ENCODE assay signal across 1 cellular context in the genomic region with DNA sequence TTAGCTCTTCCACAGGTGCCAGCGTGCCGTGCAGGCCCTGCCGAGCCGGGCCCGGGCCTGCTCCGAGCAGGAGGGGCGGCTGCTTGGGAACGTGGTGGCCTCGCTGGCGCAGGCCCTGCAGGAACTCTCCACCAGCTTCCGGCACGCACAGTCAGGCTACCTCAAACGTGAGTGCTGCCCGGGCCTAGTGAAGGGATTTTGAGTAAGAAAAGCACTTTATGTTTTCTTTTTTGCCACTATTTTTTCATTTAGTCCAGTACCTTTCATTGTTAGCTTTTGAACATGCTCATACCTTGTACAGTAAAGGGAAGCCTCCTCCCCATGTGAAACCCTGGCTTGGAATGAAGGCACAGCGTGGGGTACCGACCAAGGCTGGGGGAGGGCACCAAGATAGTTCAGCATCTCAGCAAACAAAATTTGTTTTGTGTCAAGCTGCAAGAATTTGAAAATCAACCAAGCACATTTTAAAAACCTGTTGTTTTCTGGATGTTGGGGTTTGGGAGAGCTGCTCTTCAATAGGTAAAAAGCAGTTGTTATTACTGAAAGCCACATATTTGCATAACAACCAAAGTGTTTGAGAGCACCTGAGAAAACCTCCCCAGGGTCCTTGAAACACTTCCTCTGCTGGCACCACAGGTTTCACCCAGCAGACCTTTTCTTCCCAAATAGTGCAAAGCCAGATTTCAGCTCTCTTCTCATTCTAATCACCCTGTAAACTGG.
TF ChIP-seq lines count a peak whose summit lies in the region.

No MANE protein-coding gene starts in this region.

TF ChIP-seq in GM23338, 12 proteins besides CTCF, POLR2A, EP300 and RAD21 (continued from another document):
- TF ChIP-seq, protein P1, sequence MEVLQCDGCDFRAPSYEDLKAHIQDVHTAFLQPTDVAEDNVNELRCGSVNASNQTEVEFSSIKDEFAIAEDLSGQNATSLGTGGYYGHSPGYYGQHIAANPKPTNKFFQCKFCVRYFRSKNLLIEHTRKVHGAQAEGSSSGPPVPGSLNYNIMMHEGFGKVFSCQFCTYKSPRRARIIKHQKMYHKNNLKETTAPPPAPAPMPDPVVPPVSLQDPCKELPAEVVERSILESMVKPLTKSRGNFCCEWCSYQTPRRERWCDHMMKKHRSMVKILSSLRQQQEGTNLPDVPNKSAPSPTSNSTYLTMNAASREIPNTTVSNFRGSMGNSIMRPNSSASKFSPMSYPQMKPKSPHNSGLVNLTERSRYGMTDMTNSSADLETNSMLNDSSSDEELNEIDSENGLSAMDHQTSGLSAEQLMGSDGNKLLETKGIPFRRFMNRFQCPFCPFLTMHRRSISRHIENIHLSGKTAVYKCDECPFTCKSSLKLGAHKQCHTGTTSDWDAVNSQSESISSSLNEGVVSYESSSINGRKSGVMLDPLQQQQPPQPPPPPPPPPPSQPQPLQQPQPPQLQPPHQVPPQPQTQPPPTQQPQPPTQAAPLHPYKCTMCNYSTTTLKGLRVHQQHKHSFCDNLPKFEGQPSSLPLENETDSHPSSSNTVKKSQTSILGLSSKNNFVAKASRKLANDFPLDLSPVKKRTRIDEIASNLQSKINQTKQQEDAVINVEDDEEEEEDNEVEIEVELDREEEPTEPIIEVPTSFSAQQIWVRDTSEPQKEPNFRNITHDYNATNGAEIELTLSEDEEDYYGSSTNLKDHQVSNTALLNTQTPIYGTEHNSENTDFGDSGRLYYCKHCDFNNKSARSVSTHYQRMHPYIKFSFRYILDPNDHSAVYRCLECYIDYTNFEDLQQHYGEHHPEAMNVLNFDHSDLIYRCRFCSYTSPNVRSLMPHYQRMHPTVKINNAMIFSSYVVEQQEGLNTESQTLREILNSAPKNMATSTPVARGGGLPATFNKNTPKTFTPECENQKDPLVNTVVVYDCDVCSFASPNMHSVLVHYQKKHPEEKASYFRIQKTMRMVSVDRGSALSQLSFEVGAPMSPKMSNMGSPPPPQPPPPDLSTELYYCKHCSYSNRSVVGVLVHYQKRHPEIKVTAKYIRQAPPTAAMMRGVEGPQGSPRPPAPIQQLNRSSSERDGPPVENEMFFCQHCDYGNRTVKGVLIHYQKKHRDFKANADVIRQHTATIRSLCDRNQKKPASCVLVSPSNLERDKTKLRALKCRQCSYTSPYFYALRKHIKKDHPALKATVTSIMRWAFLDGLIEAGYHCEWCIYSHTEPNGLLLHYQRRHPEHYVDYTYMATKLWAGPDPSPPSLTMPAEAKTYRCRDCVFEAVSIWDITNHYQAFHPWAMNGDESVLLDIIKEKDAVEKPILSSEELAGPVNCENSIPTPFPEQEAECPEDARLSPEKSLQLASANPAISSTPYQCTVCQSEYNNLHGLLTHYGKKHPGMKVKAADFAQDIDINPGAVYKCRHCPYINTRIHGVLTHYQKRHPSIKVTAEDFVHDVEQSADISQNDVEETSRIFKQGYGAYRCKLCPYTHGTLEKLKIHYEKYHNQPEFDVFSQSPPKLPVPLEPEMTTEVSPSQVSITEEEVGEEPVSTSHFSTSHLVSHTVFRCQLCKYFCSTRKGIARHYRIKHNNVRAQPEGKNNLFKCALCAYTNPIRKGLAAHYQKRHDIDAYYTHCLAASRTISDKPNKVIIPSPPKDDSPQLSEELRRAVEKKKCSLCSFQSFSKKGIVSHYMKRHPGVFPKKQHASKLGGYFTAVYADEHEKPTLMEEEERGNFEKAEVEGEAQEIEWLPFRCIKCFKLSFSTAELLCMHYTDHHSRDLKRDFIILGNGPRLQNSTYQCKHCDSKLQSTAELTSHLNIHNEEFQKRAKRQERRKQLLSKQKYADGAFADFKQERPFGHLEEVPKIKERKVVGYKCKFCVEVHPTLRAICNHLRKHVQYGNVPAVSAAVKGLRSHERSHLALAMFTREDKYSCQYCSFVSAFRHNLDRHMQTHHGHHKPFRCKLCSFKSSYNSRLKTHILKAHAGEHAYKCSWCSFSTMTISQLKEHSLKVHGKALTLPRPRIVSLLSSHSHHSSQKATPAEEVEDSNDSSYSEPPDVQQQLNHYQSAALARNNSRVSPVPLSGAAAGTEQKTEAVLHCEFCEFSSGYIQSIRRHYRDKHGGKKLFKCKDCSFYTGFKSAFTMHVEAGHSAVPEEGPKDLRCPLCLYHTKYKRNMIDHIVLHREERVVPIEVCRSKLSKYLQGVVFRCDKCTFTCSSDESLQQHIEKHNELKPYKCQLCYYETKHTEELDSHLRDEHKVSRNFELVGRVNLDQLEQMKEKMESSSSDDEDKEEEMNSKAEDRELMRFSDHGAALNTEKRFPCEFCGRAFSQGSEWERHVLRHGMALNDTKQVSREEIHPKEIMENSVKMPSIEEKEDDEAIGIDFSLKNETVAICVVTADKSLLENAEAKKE (CRISPR knock-in tag; IDR thresholded peaks at IDR 0.05), result 0 out of 2 replicates have a peak, but pooled peaks have one; percentile 6
